ENCODE assay signal across 1 cellular context in genomic region chr17:55264640-55265298, GRCh38.
TF ChIP-seq lines count a peak whose summit lies in the region.

HLF (plus strand) TSS chr17:55264960; CDS start chr17:55265485, 525 bp downstream.

TF ChIP-seq in SK-N-SH, 30 proteins besides CTCF, POLR2A, EP300 and RAD21 (continued from another document):
- TF ChIP-seq REST (IDR thresholded peaks at IDR 0.05; ENCODE audit: low read depth, low read length), result no peak
- peak; percentile 16 for TF ChIP-seq CHD2 (IDR thresholded peaks at IDR 0.05; ENCODE audit: low read length, partially characterized antibody)
- TF ChIP-seq FOXJ3 (CRISPR knock-in tag; IDR thresholded peaks at IDR 0.05), result no peak
- no peak for TF ChIP-seq FOSL2 (IDR thresholded peaks at IDR 0.05; ENCODE audit: borderline replicate concordance, low read depth)
- TF ChIP-seq RXRA (IDR thresholded peaks at IDR 0.05; ENCODE audit: borderline replicate concordance, low read depth), result no peak
- no peak for TF ChIP-seq USF1 (IDR thresholded peaks at IDR 0.05; ENCODE audit: borderline replicate concordance, low read depth)
- no peak for TF ChIP-seq TEAD4 (IDR thresholded peaks at IDR 0.05; ENCODE audit: borderline replicate concordance, insufficient read depth)
- TF ChIP-seq IRF3 (IDR thresholded peaks at IDR 0.05; ENCODE audit: low read depth, low read length), result no peak
- TF ChIP-seq TAF1 (IDR thresholded peaks at IDR 0.05; ENCODE audit: borderline replicate concordance, low read depth, low read length), result no peak
- peak; percentile 97 for TF ChIP-seq MXI1 (IDR thresholded peaks at IDR 0.05; ENCODE audit: low read depth, low read length)
- TF ChIP-seq POLR2AphosphoS5 (IDR thresholded peaks at IDR 0.05; ENCODE audit: low read depth, low read length), result no peak
- TF ChIP-seq GATA2 (CRISPR knock-in tag; IDR thresholded peaks at IDR 0.05), result no peak
- TF ChIP-seq MEF2A (IDR thresholded peaks at IDR 0.05; ENCODE audit: borderline replicate concordance, low read depth), result no peak
- no peak for TF ChIP-seq USF2 (IDR thresholded peaks at IDR 0.05; ENCODE audit: borderline replicate concordance, low read depth, low read length)
- TF ChIP-seq NFIC (IDR thresholded peaks at IDR 0.05; ENCODE audit: borderline replicate concordance), result no peak
- peak; percentile 35; the same call in 1 of the 2 replicates for TF ChIP-seq SMC3 (IDR thresholded peaks at IDR 0.05; ENCODE audit: low read depth, low read length)
- TF ChIP-seq ELF1 (IDR thresholded peaks at IDR 0.05), result no peak
